ENCODE assay signal across 15 cellular contexts in genomic region chr10:109981641-109982040, GRCh38. TPM values are rescaled to one million over a fixed set of nuclear protein-coding genes. Genes with fewer than 3 reads are reported as not detected.
DNase-seq lines count a peak whose midpoint lies in the region; ATAC-seq and TF ChIP-seq lines count a peak whose summit lies in the region.
"Had no signal": no experiment of that assay in that cellular context is flagged by ENCODE, and none has a peak within 500 bp of the region (broad histone marks: within the 10 kb centered on the region; RNA-seq: fewer than 3 reads in every experiment).

No MANE protein-coding gene starts in this region.

- H3K4me1 ChIP-seq in gastroesophageal sphincter: peaks cover 0 to 8% (median 0%) of the 10 kb centered on the region in 3 donors
- peaks cover 5% of the 10 kb centered on the region for H3K4me1 ChIP-seq in vagina

- TF ChIP-seq EP300 in gastroesophageal sphincter (IDR thresholded peaks at IDR 0.05): no peak

- intact Hi-C loops in vagina (cut with DNase I): no loop called here

- H3K9me3 Mint-ChIP-seq in activated CD4-positive, alpha-beta memory T cell treated with anti-CD3 and anti-CD28 coated beads, Interleukin-2, amount 10 ng/mL, durations not matched to agents 7 days and 5 days: peaks cover 9% of the 10 kb centered on the region

- no peak for TF ChIP-seq POLR2A in gastroesophageal sphincter (IDR thresholded peaks at IDR 0.05)
- TF ChIP-seq POLR2A in vagina (IDR thresholded peaks at IDR 0.05): no peak

- H3K9me3 ChIP-seq in gastroesophageal sphincter: no peaks in the 10 kb centered on the region
- H3K9me3 ChIP-seq in vagina: no peaks in the 10 kb centered on the region

- H3K36me3 ChIP-seq in gastroesophageal sphincter (no peaks in the 10 kb centered on the region), vagina (no peaks in the 10 kb centered on the region)

- WGBS in gastroesophageal sphincter (ENCODE audit: low coverage in 1 of 2), 2 donors: 43 to 53% methylated on average over 2 of the region's 2 CpGs

- POLR2A ChIA-PET in activated CD4-positive, alpha-beta memory T cell treated with anti-CD3 and anti-CD28 coated beads, Interleukin-2, amount 10 ng/mL, durations not matched to agents 7 days and 5 days (lab: Charles Lee): interaction anchor here (2.2 kb wide), 1 partner anchor 28 kb away, joined by 5 read pairs; no protein-coding TSS in a partner anchor

- no peak overlapping the region for H3K4me3 Mint-ChIP-seq in activated CD4-positive, alpha-beta memory T cell treated with anti-CD3 and anti-CD28 coated beads, Interleukin-2, amount 10 ng/mL, durations not matched to agents 7 days and 5 days
- H3K4me3 Mint-ChIP-seq: activated CD4-positive, alpha-beta T cell treated with anti-CD3 and anti-CD28 coated beads, Interleukin-2, amount 10 ng/mL, durations not matched to agents 24 days and 14 days; stimulated activated naive CD8-positive, alpha-beta T cell treated with anti-CD3 and anti-CD28 coated beads, Interleukin-15, Interleukin-2, amounts not matched to agents 100 ng/mL and 50 ng/mL, for 24 hours had no signal

- H3K27ac Mint-ChIP-seq in activated CD4-positive, alpha-beta memory T cell treated with anti-CD3 and anti-CD28 coated beads, Interleukin-2, amount 10 ng/mL, durations not matched to agents 7 days and 5 days: no peak overlapping the region
- H3K27ac Mint-ChIP-seq: activated CD4-positive, alpha-beta T cell treated with anti-CD3 and anti-CD28 coated beads, Interleukin-2, amount 10 ng/mL, durations not matched to agents 24 days and 14 days; stimulated activated naive CD8-positive, alpha-beta T cell treated with anti-CD3 and anti-CD28 coated beads, Interleukin-15, Interleukin-2, amounts not matched to agents 100 ng/mL and 50 ng/mL, for 24 hours had no signal

- H3K4me1 Mint-ChIP-seq in activated CD4-positive, alpha-beta memory T cell treated with anti-CD3 and anti-CD28 coated beads, Interleukin-2, amount 10 ng/mL, durations not matched to agents 7 days and 5 days: peaks cover 6% of the 10 kb centered on the region

- no peak for TF ChIP-seq CTCF in astrocyte of the cerebellum (IDR thresholded peaks at IDR 0.05; ENCODE audit: low read depth, low read length, missing control alignments)
- TF ChIP-seq CTCF in gastroesophageal sphincter (IDR thresholded peaks at IDR 0.05): no peak
- TF ChIP-seq CTCF in omental fat pad (IDR thresholded peaks at IDR 0.05): no peak
- no peak for TF ChIP-seq CTCF in vagina (IDR thresholded peaks at IDR 0.05)

- peaks cover 5% of the 10 kb centered on the region for H3K27me3 Mint-ChIP-seq in activated CD4-positive, alpha-beta memory T cell treated with anti-CD3 and anti-CD28 coated beads, Interleukin-2, amount 10 ng/mL, durations not matched to agents 7 days and 5 days
- H3K27me3 Mint-ChIP-seq: stimulated activated naive CD8-positive, alpha-beta T cell treated with anti-CD3 and anti-CD28 coated beads, Interleukin-15, Interleukin-2, amounts not matched to agents 100 ng/mL and 50 ng/mL, for 24 hours had no signal

- DNase-seq in astrocyte of the cerebellum (ENCODE audit: low read depth) (peak; percentile 82), omental fat pad (ENCODE audit: low spot score) (no peak), vagina (ENCODE audit: extremely low spot score in 2 of 2) (no peak), NCI-H2029 treated with DMSO at 0.1 percent for 48 hours (lab: John Stamatoyannopoulos, UW) (no peak)
- DNase-seq in activated CD4-positive, alpha-beta memory T cell treated with anti-CD3 and anti-CD28 coated beads, Interleukin-2, amount 10 ng/mL, durations not matched to agents 7 days and 5 days: no peak
- DNase-seq: activated CD4-positive, alpha-beta T cell treated with anti-CD3 and anti-CD28 coated beads, Interleukin-2, amount 10 ng/mL, durations not matched to agents 24 days and 14 days; activated naive CD4-positive, alpha-beta T cell treated with anti-CD3 and anti-CD28 coated beads, Interleukin-2, amount 50 U/mL, for 16 hours; activated T-cell treated with anti-CD3 and anti-CD28 coated beads, Interleukin-2, amount 50 U/mL, for 1 hour; C1 segment of cervical spinal cord; DMS153; NCI-H187; T1000 had no signal

- H3K27ac ChIP-seq in gastroesophageal sphincter (peak overlapping the region in 3 of 4 donors; percentile 32 to 36 (median 32)), vagina (peak overlapping the region; percentile 40)

- in situ Hi-C loops in astrocyte of the cerebellum (cut with HindIII; ENCODE audit: low sequenced_read_pairs): no loop called here

- H3K36me3 Mint-ChIP-seq in activated CD4-positive, alpha-beta memory T cell treated with anti-CD3 and anti-CD28 coated beads, Interleukin-2, amount 10 ng/mL, durations not matched to agents 7 days and 5 days (ENCODE audit: low read depth): peaks cover 5% of the 10 kb centered on the region

- no peak for ATAC-seq in gastroesophageal sphincter
- peak; percentile 4 for ATAC-seq in omental fat pad (ENCODE audit: low FRiP score)
- ATAC-seq in GM18861 (IDR thresholded peaks at IDR 0.05; ENCODE audit: unreplicated experiment): no peak

- CTCF ChIA-PET in activated CD4-positive, alpha-beta memory T cell treated with anti-CD3 and anti-CD28 coated beads, Interleukin-2, amount 10 ng/mL, durations not matched to agents 7 days and 5 days (lab: Charles Lee): interaction anchor here (1.3 kb wide), 1 partner anchor 48 kb away, joined by 3 read pairs; no protein-coding TSS in a partner anchor

- no peak overlapping the region for H3K4me3 ChIP-seq in astrocyte of the cerebellum (ENCODE audit: low read depth, low read length)
- H3K4me3 ChIP-seq in gastroesophageal sphincter: no peak overlapping the region
- H3K4me3 ChIP-seq in vagina: no peak overlapping the region

- H3K27me3 ChIP-seq in gastroesophageal sphincter (no peaks in the 10 kb centered on the region), vagina (no peaks in the 10 kb centered on the region)

RNA-seq across cellular contexts. Expression of gene ADD3, which starts 26.1 kb away (rescaled TPM):
- total RNA-seq in gastroesophageal sphincter: 100 to 1,000 TPM in 2 of 4 donors, 10 to 100 TPM in 2; 50.3 to 277 (median 118) TPM
- total RNA-seq in omental fat pad: 100 to 1,000 TPM in 3 of 4 donors, 10 to 100 TPM in 1; 85.4 to 647 (median 252) TPM
- 114 TPM for total RNA-seq in vagina
- total RNA-seq in activated CD4-positive, alpha-beta memory T cell treated with anti-CD3 and anti-CD28 coated beads, Interleukin-2, amount 10 ng/mL, durations not matched to agents 7 days and 5 days: 100 to 1,000 TPM; 400 to 401 TPM

RNA-seq across cellular contexts. Expression of gene XPNPEP1, which starts 58.3 kb away (rescaled TPM):
- 10 to 100 TPM; 35.5 to 58.0 (median 52.1) TPM for total RNA-seq in gastroesophageal sphincter
- total RNA-seq in omental fat pad: 100 to 1,000 TPM in 1 of 4 donors, 10 to 100 TPM in 3; 52.8 to 101 (median 77.6) TPM
- 90.4 TPM for total RNA-seq in vagina
- total RNA-seq in activated CD4-positive, alpha-beta memory T cell treated with anti-CD3 and anti-CD28 coated beads, Interleukin-2, amount 10 ng/mL, durations not matched to agents 7 days and 5 days: 10 to 100 TPM; 78.7 to 90.3 TPM
